1 cellular context compared by ENCODE assay signal in the genomic region with DNA sequence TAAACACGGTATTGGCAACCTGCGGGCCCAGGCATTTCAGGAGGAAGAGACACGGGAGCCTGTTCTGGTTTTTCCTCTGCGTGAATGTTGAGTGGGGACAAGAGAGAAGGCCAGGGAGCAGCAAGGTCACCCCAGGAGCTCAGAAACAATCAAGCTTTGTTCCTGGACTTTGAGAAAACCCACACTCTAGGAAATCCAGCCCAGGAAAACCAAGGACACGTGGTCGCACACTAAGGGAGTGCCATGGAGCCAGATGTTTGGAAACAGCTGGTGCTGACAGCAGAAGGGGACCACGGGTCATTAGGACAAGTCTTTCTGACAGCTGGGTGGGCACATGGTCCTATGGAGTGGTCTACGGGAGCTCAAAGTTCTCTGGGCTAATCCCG.
TF ChIP-seq lines count a peak whose summit lies in the region.

No MANE protein-coding gene starts in this region.

TF ChIP-seq in GM23338, 12 proteins besides CTCF, POLR2A, EP300 and RAD21 (continued from another document):
- TF ChIP-seq, protein P1, sequence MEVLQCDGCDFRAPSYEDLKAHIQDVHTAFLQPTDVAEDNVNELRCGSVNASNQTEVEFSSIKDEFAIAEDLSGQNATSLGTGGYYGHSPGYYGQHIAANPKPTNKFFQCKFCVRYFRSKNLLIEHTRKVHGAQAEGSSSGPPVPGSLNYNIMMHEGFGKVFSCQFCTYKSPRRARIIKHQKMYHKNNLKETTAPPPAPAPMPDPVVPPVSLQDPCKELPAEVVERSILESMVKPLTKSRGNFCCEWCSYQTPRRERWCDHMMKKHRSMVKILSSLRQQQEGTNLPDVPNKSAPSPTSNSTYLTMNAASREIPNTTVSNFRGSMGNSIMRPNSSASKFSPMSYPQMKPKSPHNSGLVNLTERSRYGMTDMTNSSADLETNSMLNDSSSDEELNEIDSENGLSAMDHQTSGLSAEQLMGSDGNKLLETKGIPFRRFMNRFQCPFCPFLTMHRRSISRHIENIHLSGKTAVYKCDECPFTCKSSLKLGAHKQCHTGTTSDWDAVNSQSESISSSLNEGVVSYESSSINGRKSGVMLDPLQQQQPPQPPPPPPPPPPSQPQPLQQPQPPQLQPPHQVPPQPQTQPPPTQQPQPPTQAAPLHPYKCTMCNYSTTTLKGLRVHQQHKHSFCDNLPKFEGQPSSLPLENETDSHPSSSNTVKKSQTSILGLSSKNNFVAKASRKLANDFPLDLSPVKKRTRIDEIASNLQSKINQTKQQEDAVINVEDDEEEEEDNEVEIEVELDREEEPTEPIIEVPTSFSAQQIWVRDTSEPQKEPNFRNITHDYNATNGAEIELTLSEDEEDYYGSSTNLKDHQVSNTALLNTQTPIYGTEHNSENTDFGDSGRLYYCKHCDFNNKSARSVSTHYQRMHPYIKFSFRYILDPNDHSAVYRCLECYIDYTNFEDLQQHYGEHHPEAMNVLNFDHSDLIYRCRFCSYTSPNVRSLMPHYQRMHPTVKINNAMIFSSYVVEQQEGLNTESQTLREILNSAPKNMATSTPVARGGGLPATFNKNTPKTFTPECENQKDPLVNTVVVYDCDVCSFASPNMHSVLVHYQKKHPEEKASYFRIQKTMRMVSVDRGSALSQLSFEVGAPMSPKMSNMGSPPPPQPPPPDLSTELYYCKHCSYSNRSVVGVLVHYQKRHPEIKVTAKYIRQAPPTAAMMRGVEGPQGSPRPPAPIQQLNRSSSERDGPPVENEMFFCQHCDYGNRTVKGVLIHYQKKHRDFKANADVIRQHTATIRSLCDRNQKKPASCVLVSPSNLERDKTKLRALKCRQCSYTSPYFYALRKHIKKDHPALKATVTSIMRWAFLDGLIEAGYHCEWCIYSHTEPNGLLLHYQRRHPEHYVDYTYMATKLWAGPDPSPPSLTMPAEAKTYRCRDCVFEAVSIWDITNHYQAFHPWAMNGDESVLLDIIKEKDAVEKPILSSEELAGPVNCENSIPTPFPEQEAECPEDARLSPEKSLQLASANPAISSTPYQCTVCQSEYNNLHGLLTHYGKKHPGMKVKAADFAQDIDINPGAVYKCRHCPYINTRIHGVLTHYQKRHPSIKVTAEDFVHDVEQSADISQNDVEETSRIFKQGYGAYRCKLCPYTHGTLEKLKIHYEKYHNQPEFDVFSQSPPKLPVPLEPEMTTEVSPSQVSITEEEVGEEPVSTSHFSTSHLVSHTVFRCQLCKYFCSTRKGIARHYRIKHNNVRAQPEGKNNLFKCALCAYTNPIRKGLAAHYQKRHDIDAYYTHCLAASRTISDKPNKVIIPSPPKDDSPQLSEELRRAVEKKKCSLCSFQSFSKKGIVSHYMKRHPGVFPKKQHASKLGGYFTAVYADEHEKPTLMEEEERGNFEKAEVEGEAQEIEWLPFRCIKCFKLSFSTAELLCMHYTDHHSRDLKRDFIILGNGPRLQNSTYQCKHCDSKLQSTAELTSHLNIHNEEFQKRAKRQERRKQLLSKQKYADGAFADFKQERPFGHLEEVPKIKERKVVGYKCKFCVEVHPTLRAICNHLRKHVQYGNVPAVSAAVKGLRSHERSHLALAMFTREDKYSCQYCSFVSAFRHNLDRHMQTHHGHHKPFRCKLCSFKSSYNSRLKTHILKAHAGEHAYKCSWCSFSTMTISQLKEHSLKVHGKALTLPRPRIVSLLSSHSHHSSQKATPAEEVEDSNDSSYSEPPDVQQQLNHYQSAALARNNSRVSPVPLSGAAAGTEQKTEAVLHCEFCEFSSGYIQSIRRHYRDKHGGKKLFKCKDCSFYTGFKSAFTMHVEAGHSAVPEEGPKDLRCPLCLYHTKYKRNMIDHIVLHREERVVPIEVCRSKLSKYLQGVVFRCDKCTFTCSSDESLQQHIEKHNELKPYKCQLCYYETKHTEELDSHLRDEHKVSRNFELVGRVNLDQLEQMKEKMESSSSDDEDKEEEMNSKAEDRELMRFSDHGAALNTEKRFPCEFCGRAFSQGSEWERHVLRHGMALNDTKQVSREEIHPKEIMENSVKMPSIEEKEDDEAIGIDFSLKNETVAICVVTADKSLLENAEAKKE (CRISPR knock-in tag; IDR thresholded peaks at IDR 0.05) = no peak
